Comparison of ENCODE assay signal across 33 cellular contexts in genomic region chr2:205566556-205567061, GRCh38.
"Had no signal": no experiment of that assay in that cellular context is flagged by ENCODE, and none has a peak within 500 bp of the region (broad histone marks: within the 10 kb centered on the region; RNA-seq: fewer than 3 reads in every experiment).

No MANE protein-coding gene starts in this region.

- ATAC-seq: left lung; lower lobe of right lung; naive thymus-derived CD8-positive, alpha-beta T cell; psoas muscle; stimulated activated memory B cell treated with anti-CD40 and anti-IgM and Interleukin-4, amounts not matched to agents 10 μg/mL and 1 μg/mL and 100 μg/mL, for 72 hours; stimulated activated naive CD8-positive, alpha-beta T cell treated with anti-CD3 and anti-CD28 coated beads, Interleukin-15, amount 100 ng/mL, for 72 hours; upper lobe of right lung had no signal

- H3K27me3 Mint-ChIP-seq: activated naive CD8-positive, alpha-beta T cell treated with anti-CD3 and anti-CD28 coated beads for 36 hours; stimulated activated naive CD8-positive, alpha-beta T cell treated with anti-CD3 and anti-CD28 coated beads, Interleukin-15, amount 100 ng/mL, for 72 hours had no signal

- H3K36me3 Mint-ChIP-seq: activated naive CD8-positive, alpha-beta T cell treated with anti-CD3 and anti-CD28 coated beads for 36 hours; naive thymus-derived CD8-positive, alpha-beta T cell; neural progenitor cell; stimulated activated memory B cell treated with anti-CD40 and anti-IgM and Interleukin-4, amounts not matched to agents 10 μg/mL and 1 μg/mL and 100 μg/mL, for 72 hours had no signal

- H3K36me3 ChIP-seq: ascending aorta, brain microvascular endothelial cell, esophagus squamous epithelium, left lung, lower lobe of right lung, neural progenitor cell, thyroid gland, upper lobe of right lung had no signal

- DNase-seq: activated CD4-positive, alpha-beta T cell treated with anti-CD3 and anti-CD28 coated beads for 4 hours; activated CD4-positive, alpha-beta T cell treated with anti-CD3 and anti-CD28 coated beads, Interleukin-2, amount 50 U/mL, for 4 hours; activated effector memory CD4-positive, alpha-beta T cell treated with anti-CD3 and anti-CD28 coated beads, Interleukin-2, amount 50 U/mL, for 16 hours; activated naive CD4-positive, alpha-beta T cell treated with anti-CD3 and anti-CD28 coated beads for 36 hours; activated naive CD8-positive, alpha-beta T cell treated with anti-CD3 and anti-CD28 coated beads for 36 hours; activated T-cell treated with anti-CD3 and anti-CD28 coated beads for 4 hours; brain microvascular endothelial cell; central memory CD4-positive, alpha-beta T cell; esophagus squamous epithelium; glutamatergic neuron; left lung; lower lobe of right lung; mesenchymal stem cell; naive thymus-derived CD8-positive, alpha-beta T cell; occipital lobe; psoas muscle; stimulated activated CD4-positive, alpha-beta T cell treated with anti-CD3 and anti-CD28 coated beads, Interleukin-1b, Interleukin-23, amount 100 ng/mL, for 48 hours; stimulated activated CD4-positive, alpha-beta T cell treated with anti-CD3 and anti-CD28 coated beads, Interleukin-4, amount 100 ng/mL, for 4 hours; stimulated activated CD8-positive, alpha-beta memory T cell treated with anti-CD3 and anti-CD28 coated beads, Interleukin-4, amount 100 ng/mL, for 48 hours; stimulated activated naive CD8-positive, alpha-beta T cell treated with anti-CD3 and anti-CD28 coated beads, Interleukin-15, amount 100 ng/mL, for 72 hours; substantia nigra; T-helper 1 cell; thyroid gland; upper lobe of right lung had no signal

- H3K4me3 Mint-ChIP-seq: activated naive CD4-positive, alpha-beta T cell treated with anti-CD3 and anti-CD28 coated beads for 36 hours; activated naive CD8-positive, alpha-beta T cell treated with anti-CD3 and anti-CD28 coated beads for 36 hours; activated T-helper 1 cell treated with anti-CD3 and anti-CD28 coated beads, Interleukin-12 subunit alpha, Interleukin-12 subunit beta, Interleukin-2, Interleukin-4 antibody, amounts not matched to agents 30 ng/mL and 10 ng/mL and 1 ng/mL, durations not matched to agents 14 hours and 24 hours and 36 hours; dendritic cell treated with granulocyte-macrophage colony-stimulating factor and Interleukin-4, amounts not matched to agents 40 ng/mL and 50 ng/mL, for 4 days; naive thymus-derived CD8-positive, alpha-beta T cell; neural progenitor cell; stimulated activated memory B cell treated with anti-CD40 and anti-IgM and Interleukin-4, amounts not matched to agents 10 μg/mL and 1 μg/mL and 100 μg/mL, for 72 hours; stimulated activated naive CD8-positive, alpha-beta T cell treated with anti-CD3 and anti-CD28 coated beads, Interleukin-15, amount 100 ng/mL, for 72 hours; T-helper 2 cell treated with Interferon-gamma antibody and Interleukin-4, amounts not matched to agents 5 μg/mL and 100 μg/mL, for 36 hours had no signal

- H3K27me3 ChIP-seq: ascending aorta, brain microvascular endothelial cell, esophagus squamous epithelium, left lung, neural progenitor cell, thyroid gland, upper lobe of right lung had no signal

- H3K27ac Mint-ChIP-seq: activated naive CD4-positive, alpha-beta T cell treated with anti-CD3 and anti-CD28 coated beads for 36 hours; activated naive CD8-positive, alpha-beta T cell treated with anti-CD3 and anti-CD28 coated beads for 36 hours; activated T-helper 1 cell treated with anti-CD3 and anti-CD28 coated beads, Interleukin-12 subunit alpha, Interleukin-12 subunit beta, Interleukin-2, Interleukin-4 antibody, amounts not matched to agents 30 ng/mL and 10 ng/mL and 1 ng/mL, durations not matched to agents 14 hours and 24 hours and 36 hours; dendritic cell treated with granulocyte-macrophage colony-stimulating factor and Interleukin-4, amounts not matched to agents 40 ng/mL and 50 ng/mL, for 4 days; naive thymus-derived CD8-positive, alpha-beta T cell; neural progenitor cell; stimulated activated memory B cell treated with anti-CD40 and anti-IgM and Interleukin-4, amounts not matched to agents 10 μg/mL and 1 μg/mL and 100 μg/mL, for 72 hours; stimulated activated naive CD8-positive, alpha-beta T cell treated with anti-CD3 and anti-CD28 coated beads, Interleukin-15, amount 100 ng/mL, for 72 hours; T-helper 2 cell treated with Interferon-gamma antibody and Interleukin-4, amounts not matched to agents 5 μg/mL and 100 μg/mL, for 36 hours had no signal

- H3K27ac ChIP-seq: ascending aorta, brain microvascular endothelial cell, epithelial cell of prostate, esophagus squamous epithelium, left lung, lower lobe of right lung, neural progenitor cell, parathyroid adenoma, psoas muscle, thyroid gland, upper lobe of right lung had no signal

- H3K4me1 ChIP-seq: left lung, lower lobe of right lung, parathyroid adenoma, psoas muscle, thyroid gland, upper lobe of right lung had no signal

- H3K9me3 ChIP-seq: ascending aorta, esophagus squamous epithelium, left lung, lower lobe of right lung, psoas muscle, thyroid gland, upper lobe of right lung had no signal

- H3K4me1 Mint-ChIP-seq: activated naive CD8-positive, alpha-beta T cell treated with anti-CD3 and anti-CD28 coated beads for 36 hours; naive thymus-derived CD8-positive, alpha-beta T cell; stimulated activated memory B cell treated with anti-CD40 and anti-IgM and Interleukin-4, amounts not matched to agents 10 μg/mL and 1 μg/mL and 100 μg/mL, for 72 hours; stimulated activated naive CD8-positive, alpha-beta T cell treated with anti-CD3 and anti-CD28 coated beads, Interleukin-15, amount 100 ng/mL, for 72 hours had no signal

- H3K9me3 Mint-ChIP-seq: activated naive CD4-positive, alpha-beta T cell treated with anti-CD3 and anti-CD28 coated beads for 36 hours; activated naive CD8-positive, alpha-beta T cell treated with anti-CD3 and anti-CD28 coated beads for 36 hours; activated T-helper 1 cell treated with anti-CD3 and anti-CD28 coated beads, Interleukin-12 subunit alpha, Interleukin-12 subunit beta, Interleukin-2, Interleukin-4 antibody, amounts not matched to agents 30 ng/mL and 10 ng/mL and 1 ng/mL, durations not matched to agents 14 hours and 24 hours and 36 hours; dendritic cell treated with granulocyte-macrophage colony-stimulating factor and Interleukin-4, amounts not matched to agents 40 ng/mL and 50 ng/mL, for 4 days; neural progenitor cell; stimulated activated memory B cell treated with anti-CD40 and anti-IgM and Interleukin-4, amounts not matched to agents 10 μg/mL and 1 μg/mL and 100 μg/mL, for 72 hours; stimulated activated naive CD8-positive, alpha-beta T cell treated with anti-CD3 and anti-CD28 coated beads, Interleukin-15, amount 100 ng/mL, for 72 hours; T-helper 2 cell treated with Interferon-gamma antibody and Interleukin-4, amounts not matched to agents 5 μg/mL and 100 μg/mL, for 36 hours had no signal

- H3K4me3 ChIP-seq: ascending aorta, esophagus squamous epithelium, left lung, lower lobe of right lung, neural progenitor cell, psoas muscle, smooth muscle cell, thyroid gland, upper lobe of right lung had no signal
